ENCODE assay signal across 15 cellular contexts in genomic region chr3:143045639-143046038, GRCh38.
"Had no signal": no experiment of that assay in that cellular context is flagged by ENCODE, and none has a peak within 500 bp of the region (broad histone marks: within the 10 kb centered on the region; RNA-seq: fewer than 3 reads in every experiment).

No MANE protein-coding gene starts in this region.

- FAIRE-seq: endothelial cell of umbilical vein, keratinocyte had no signal

- H3K4me1 ChIP-seq: gastrocnemius medialis, right atrium auricular region had no signal

- H3K4me3 ChIP-seq: coronary artery, gastrocnemius medialis, mucosa of descending colon, ovary, right atrium auricular region, smooth muscle cell had no signal

- H3K27ac ChIP-seq: coronary artery, gastrocnemius medialis, ovary, right atrium auricular region had no signal

- H3K4me2 ChIP-seq: smooth muscle cell had no signal

- H3K9me3 ChIP-seq: gastrocnemius medialis, mucosa of descending colon, ovary, right atrium auricular region had no signal

- DNase-seq: effector CD4-positive, alpha-beta T cell; endodermal cell; gastrocnemius medialis; immature natural killer cell; mucosa of descending colon; naive thymus-derived CD8-positive, alpha-beta T cell; ovary; stimulated activated CD4-positive, alpha-beta T cell treated with anti-CD3 and anti-CD28 coated beads, Interleukin-2, amount 100 ng/mL, for 48 hours; stimulated activated naive CD4-positive, alpha-beta T cell treated with Interleukin-2 at 50 U/mL for 16 hours; trophoblast cell had no signal

- ATAC-seq: gastrocnemius medialis; mucosa of descending colon; naive thymus-derived CD8-positive, alpha-beta T cell had no signal

- H3K27me3 ChIP-seq: gastrocnemius medialis, ovary, right atrium auricular region had no signal
